ENCODE assay signal across 23 cellular contexts in genomic region chr6:69294862-69295261, GRCh38.
"Had no signal": no experiment of that assay in that cellular context is flagged by ENCODE, and none has a peak within 500 bp of the region (broad histone marks: within the 10 kb centered on the region; RNA-seq: fewer than 3 reads in every experiment).

No MANE protein-coding gene starts in this region.

- ATAC-seq: activated CD4-positive, alpha-beta T cell treated with anti-CD3 and anti-CD28 coated beads for 36 hours; activated T-helper 17 cell treated with anti-CD3 and anti-CD28 coated beads, Interleukin-2, amount 50 U/mL, for 72 hours; PC-3; T-cell had no signal

- H3K27ac ChIP-seq: VCaP had no signal

- DNase-seq: activated CD4-positive, alpha-beta memory T cell treated with anti-CD3 and anti-CD28 coated beads, Interleukin-2, amount 10 ng/mL, durations not matched to agents 7 days and 5 days; activated CD4-positive, alpha-beta T cell treated with anti-CD3 and anti-CD28 coated beads for 36 hours; activated CD4-positive, alpha-beta T cell treated with anti-CD3 and anti-CD28 coated beads, Interleukin-2, amount 50 U/mL, for 1 hour; activated gamma-delta T cell; activated naive CD4-positive, alpha-beta T cell treated with anti-CD3 and anti-CD28 coated beads for 36 hours; activated T-cell treated with anti-CD3 and anti-CD28 coated beads for 4 hours; activated T-cell treated with anti-CD3 and anti-CD28 coated beads, Interleukin-2, amount 50 U/mL, for 48 hours; central memory CD4-positive, alpha-beta T cell; MM.1S; NCI-H1105; NCI-H1436 treated with DMSO at 0.1 percent for 48 hours; NCI-H1930; NCI-H2107; NCI-H2171 treated with DMSO at 0.1 percent for 48 hours; NCI-H226; NCI-H510A treated with DMSO at 0.1 percent for 48 hours; PC-3; SHP77 treated with DMSO at 0.1 percent for 48 hours; T-cell; T-helper 2 cell; T1000 had no signal
